9 cellular contexts compared by ENCODE assay signal in genomic region chr11:90250970-90251369, GRCh38. TPM values are rescaled to one million over a fixed set of nuclear protein-coding genes. Genes with fewer than 3 reads are reported as not detected.
DNase-seq lines count a peak whose midpoint lies in the region; ATAC-seq and TF ChIP-seq lines count a peak whose summit lies in the region.
"Had no signal": no experiment of that assay in that cellular context is flagged by ENCODE, and none has a peak within 500 bp of the region (broad histone marks: within the 10 kb centered on the region; RNA-seq: fewer than 3 reads in every experiment).

No MANE protein-coding gene starts in this region.

- H3K9me3 Mint-ChIP-seq in activated naive CD8-positive, alpha-beta T cell treated with anti-CD3 and anti-CD28 coated beads, Interleukin-2, amount 50 U/mL, for 24 hours, result no peaks in the 10 kb centered on the region

- peak overlapping the region; percentile 51 for H3K27ac Mint-ChIP-seq in activated naive CD8-positive, alpha-beta T cell treated with anti-CD3 and anti-CD28 coated beads, Interleukin-2, amount 50 U/mL, for 24 hours

- intact Hi-C loops in dorsolateral prefrontal cortex (cut with DNase I), result no loop called here

- peak; percentile 54 for DNase-seq in CD1c-positive myeloid dendritic cell (ENCODE audit: extremely low spot score)
- DNase-seq in MV-4-11 (lab: John Stamatoyannopoulos, UW), result peak; percentile 73
- peak; percentile 17 for DNase-seq in activated naive CD8-positive, alpha-beta T cell treated with anti-CD3 and anti-CD28 coated beads, Interleukin-2, amount 50 U/mL, for 24 hours
- no peak for DNase-seq in brain microvascular endothelial cell
- DNase-seq in dorsolateral prefrontal cortex, result no peak
- DNase-seq in SIG-M5 (lab: John Stamatoyannopoulos, UW), result no peak
- DNase-seq: glutamatergic neuron had no signal

- H3K4me3 ChIP-seq in brain microvascular endothelial cell (ENCODE audit: low read depth, low read length) (no peak overlapping the region), dorsolateral prefrontal cortex (no peak overlapping the region)

- H3K27me3 ChIP-seq in brain microvascular endothelial cell (replicated peaks) (no peaks in the 10 kb centered on the region), dorsolateral prefrontal cortex (no peaks in the 10 kb centered on the region)

- peaks cover 4% of the 10 kb centered on the region for H3K4me1 Mint-ChIP-seq in activated naive CD8-positive, alpha-beta T cell treated with anti-CD3 and anti-CD28 coated beads, Interleukin-2, amount 50 U/mL, for 24 hours

- peaks cover 2% of the 10 kb centered on the region for H3K27me3 Mint-ChIP-seq in activated naive CD8-positive, alpha-beta T cell treated with anti-CD3 and anti-CD28 coated beads, Interleukin-2, amount 50 U/mL, for 24 hours

- peak; percentile 60 for ATAC-seq in GM19043 (IDR thresholded peaks at IDR 0.05; ENCODE audit: low read depth, unreplicated experiment)
- peak; percentile 52 for ATAC-seq in activated naive CD8-positive, alpha-beta T cell treated with anti-CD3 and anti-CD28 coated beads, Interleukin-2, amount 50 U/mL, for 24 hours
- no peak for ATAC-seq in HG03097 (IDR thresholded peaks at IDR 0.05; ENCODE audit: low FRiP score, unreplicated experiment)

- H3K36me3 ChIP-seq in brain microvascular endothelial cell (replicated peaks), result no peaks in the 10 kb centered on the region

- TF ChIP-seq CTCF in brain microvascular endothelial cell (IDR thresholded peaks at IDR 0.05; ENCODE audit: low read depth, low read length, missing control alignments), result no peak
- no peak for TF ChIP-seq CTCF in dorsolateral prefrontal cortex (IDR thresholded peaks at IDR 0.05 in 54 of 56, conservative IDR thresholded peaks at IDR 0.05 in 2 of 56; ENCODE audit: low read depth in 1 of 56, partially characterized antibody in 56 of 56)

- H3K27ac ChIP-seq in brain microvascular endothelial cell (no peak overlapping the region), dorsolateral prefrontal cortex (no peak overlapping the region)

- no peaks in the 10 kb centered on the region for H3K36me3 Mint-ChIP-seq in activated naive CD8-positive, alpha-beta T cell treated with anti-CD3 and anti-CD28 coated beads, Interleukin-2, amount 50 U/mL, for 24 hours (ENCODE audit: low read depth)

- in situ Hi-C loops in brain microvascular endothelial cell (cut with HindIII; ENCODE audit: low pct_ligation_motif_present, low sequenced_read_pairs), result no loop called here

- H3K4me3 Mint-ChIP-seq in activated naive CD8-positive, alpha-beta T cell treated with anti-CD3 and anti-CD28 coated beads, Interleukin-2, amount 50 U/mL, for 24 hours, result peak overlapping the region; percentile 75

RNA-seq across cellular contexts. Expression of gene CHORDC1, which starts 28.1 kb away (rescaled TPM):
- 100 to 1,000 TPM in 41 of 120 experiments, 10 to 100 TPM in 79; 42.4 to 320 (median 86.6) TPM for total RNA-seq in dorsolateral prefrontal cortex

Comparison
In these comparisons a context has a peak if more than half of its experiments do, and no peak if none do; other contexts are left out.
1. DNase-seq: peak in CD1c-positive myeloid dendritic cell (single experiment), MV-4-11 (single experiment) and activated naive CD8-positive, alpha-beta T cell treated with anti-CD3 and anti-CD28 coated beads, Interleukin-2, amount 50 U/mL, for 24 hours (single experiment); none in brain microvascular endothelial cell (single experiment), dorsolateral prefrontal cortex (0 of 10) and SIG-M5 (single experiment).